15 cellular contexts compared by ENCODE assay signal in genomic region chr5:155106221-155106620, GRCh38.
"Had no signal": no experiment of that assay in that cellular context is flagged by ENCODE, and none has a peak within 500 bp of the region (broad histone marks: within the 10 kb centered on the region; RNA-seq: fewer than 3 reads in every experiment).

No MANE protein-coding gene starts in this region.

- H3K36me3 Mint-ChIP-seq: naive thymus-derived CD8-positive, alpha-beta T cell had no signal

- DNase-seq: cortex of kidney; dorsolateral prefrontal cortex; effector memory CD4-positive, alpha-beta T cell; heart left ventricle; hippocampal formation; naive thymus-derived CD8-positive, alpha-beta T cell; posterior cingulate gyrus; sigmoid colon; stimulated activated CD4-positive, alpha-beta T cell treated with anti-CD3 and anti-CD28 coated beads, Interleukin-2, amount 100 ng/mL, for 48 hours; stimulated activated naive CD4-positive, alpha-beta T cell treated with Interleukin-2 at 50 U/mL for 16 hours; upper lobe of left lung; uterus had no signal

- H3K36me3 ChIP-seq: heart left ventricle, right atrium auricular region, sigmoid colon, upper lobe of left lung, uterus had no signal

- H3K9me3 ChIP-seq: heart left ventricle, right atrium auricular region, sigmoid colon, upper lobe of left lung, uterus had no signal

- H3K9me3 Mint-ChIP-seq: naive thymus-derived CD8-positive, alpha-beta T cell had no signal

- H3K27ac ChIP-seq: dorsolateral prefrontal cortex, foreskin keratinocyte, heart left ventricle, right atrium auricular region, sigmoid colon, skin epidermis, upper lobe of left lung, uterus had no signal

- H3K4me1 Mint-ChIP-seq: naive thymus-derived CD8-positive, alpha-beta T cell had no signal

- H3K4me3 ChIP-seq: dorsolateral prefrontal cortex, heart left ventricle, right atrium auricular region, sigmoid colon, skin epidermis, upper lobe of left lung, uterus had no signal

- H3K4me3 Mint-ChIP-seq: naive thymus-derived CD8-positive, alpha-beta T cell had no signal

- H3K27me3 ChIP-seq: foreskin keratinocyte, heart left ventricle, right atrium auricular region, sigmoid colon, upper lobe of left lung, uterus had no signal

- H3K27ac Mint-ChIP-seq: naive thymus-derived CD8-positive, alpha-beta T cell had no signal

- H3K4me1 ChIP-seq: heart left ventricle, right atrium auricular region, upper lobe of left lung, uterus had no signal
